8 cellular contexts compared by ENCODE assay signal in genomic region chr3:108406661-108407206, GRCh38.
DNase-seq lines count a peak whose midpoint lies in the region; ATAC-seq, FAIRE-seq and TF ChIP-seq lines count a peak whose summit lies in the region.

No MANE protein-coding gene starts in this region.

- ATAC-seq in effector memory CD8-positive, alpha-beta T cell (replicated peaks): peak; percentile 99

- no peaks in the 10 kb centered on the region for H3K4me1 Mint-ChIP-seq in effector memory CD8-positive, alpha-beta T cell (ENCODE audit: low read depth in 2 of 2)

- no peaks in the 10 kb centered on the region for H3K27me3 ChIP-seq in KMS-11 (ENCODE audit: insufficient read depth, low read depth)

- H3K36me3 Mint-ChIP-seq in effector memory CD8-positive, alpha-beta T cell (ENCODE audit: insufficient read depth): peaks cover 2% of the 10 kb centered on the region

- no peaks in the 10 kb centered on the region for H3K9me3 Mint-ChIP-seq in effector memory CD8-positive, alpha-beta T cell

- DNase-seq in activated CD8-positive, alpha-beta memory T cell treated with anti-CD3 and anti-CD28 coated beads, Interleukin-2, amount 50 U/mL, for 1 hour (ENCODE audit: extremely low read depth): peak; percentile 1
- no peak for DNase-seq in activated CD8-positive, alpha-beta memory T cell treated with anti-CD3 and anti-CD28 coated beads, Interleukin-2, amount 50 U/mL, for 48 hours
- peak; percentile 18 for DNase-seq in H54 (ENCODE audit: insufficient read length, low spot score)
- DNase-seq in RPMI8226: peak; percentile 67
- peak; percentile 21 to 36 (median 33) for DNase-seq in effector memory CD8-positive, alpha-beta T cell
- peak; percentile 78 for DNase-seq in medulla oblongata (ENCODE audit: extremely low spot score)
- DNase-seq in UCSD-AML1 (lab: John Stamatoyannopoulos, UW; ENCODE audit: unreplicated experiment): no peak

- H3K79me2 ChIP-seq in KMS-11 (ENCODE audit: insufficient read depth, low read depth): no peaks in the 10 kb centered on the region

- H3K4me3 Mint-ChIP-seq in effector memory CD8-positive, alpha-beta T cell: no peak overlapping the region

- TF ChIP-seq POLR2A in H54 (IDR thresholded peaks at IDR 0.05; ENCODE audit: low read depth, low read length): no peak

- no peak overlapping the region for H3K4me2 ChIP-seq in KMS-11

- H3K4me3 ChIP-seq in KMS-11 (IDR thresholded peaks at IDR 0.05; ENCODE audit: insufficient read depth, low read depth, low read length): no peak overlapping the region

- H3K27me3 Mint-ChIP-seq in effector memory CD8-positive, alpha-beta T cell: no peaks in the 10 kb centered on the region

- peak; percentile 99 for FAIRE-seq in H54 (lab: Jason Lieb, UNC)

- H3K36me3 ChIP-seq in KMS-11 (ENCODE audit: insufficient read depth): no peaks in the 10 kb centered on the region

- H3K4me1 ChIP-seq in KMS-11 (ENCODE audit: low read depth, poor library complexity, severe bottlenecking): peaks cover 13% of the 10 kb centered on the region

- peak overlapping the region; percentile 21; the same call in 1 of the 2 replicates for H2AFZ ChIP-seq in KMS-11 (ENCODE audit: low read depth)

- H4K20me1 ChIP-seq in KMS-11 (ENCODE audit: insufficient read depth): no peaks in the 10 kb centered on the region

- peak; percentile 84 for TF ChIP-seq CTCF in KMS-11 (conservative IDR thresholded peaks at IDR 0.05; ENCODE audit: low read depth, low read length)

- H3K27ac Mint-ChIP-seq in effector memory CD8-positive, alpha-beta T cell: peak overlapping the region in 1 of 2 donors; percentile 39

- H3K9ac ChIP-seq in KMS-11: no peak overlapping the region

- no peak overlapping the region for H3K27ac ChIP-seq in KMS-11

Comparison
In these comparisons a context has a peak if more than half of its experiments do, and no peak if none do; other contexts are left out.
1. DNase-seq: peak in activated CD8-positive, alpha-beta memory T cell treated with anti-CD3 and anti-CD28 coated beads, Interleukin-2, amount 50 U/mL, for 1 hour (single experiment), H54 (single experiment), RPMI8226 (single experiment), effector memory CD8-positive, alpha-beta T cell (3 of 3) and medulla oblongata (single experiment); none in activated CD8-positive, alpha-beta memory T cell treated with anti-CD3 and anti-CD28 coated beads, Interleukin-2, amount 50 U/mL, for 48 hours (single experiment) and UCSD-AML1 (single experiment).